ENCODE assay signal across 9 cellular contexts in the genomic region with DNA sequence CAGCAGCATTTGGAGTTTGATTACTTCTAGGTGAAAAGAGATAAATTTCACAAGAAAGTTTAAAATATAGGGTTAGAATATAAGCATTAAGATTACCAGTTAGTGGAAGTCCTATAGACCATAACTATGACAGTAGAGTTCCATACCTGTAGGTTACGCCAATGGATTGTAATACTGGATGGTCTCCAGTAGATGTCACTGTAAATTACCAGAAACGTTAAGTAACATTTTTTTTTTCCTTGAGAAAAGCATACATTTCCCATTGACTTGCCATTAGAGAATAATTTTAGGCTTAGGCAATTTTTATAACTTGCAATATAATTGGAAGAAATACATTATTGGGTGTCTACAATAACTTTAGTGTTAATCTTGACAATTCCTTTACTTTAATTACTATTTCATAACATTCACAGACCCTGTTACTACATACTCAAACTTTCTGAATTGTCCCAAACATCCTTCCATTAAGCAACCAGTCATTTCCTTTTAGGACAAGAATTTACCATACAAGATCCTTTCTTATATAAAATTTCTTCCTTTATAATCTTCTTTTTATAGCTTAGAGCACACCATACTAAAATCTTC.
DNase-seq lines count a peak whose midpoint lies in the region; ATAC-seq and TF ChIP-seq lines count a peak whose summit lies in the region.
"Had no signal": no experiment of that assay in that cellular context is flagged by ENCODE, and none has a peak within 500 bp of the region (broad histone marks: within the 10 kb centered on the region; RNA-seq: fewer than 3 reads in every experiment).

No MANE protein-coding gene starts in this region.

- H3K27ac ChIP-seq in A673 (ENCODE audit: low read depth, low read length, poor library complexity, severe bottlenecking), result no peak overlapping the region
- no peak overlapping the region for H3K27ac ChIP-seq in PC-3 (ENCODE audit: low read length)
- H3K27ac ChIP-seq in gastroesophageal sphincter, result no peak overlapping the region

- H3K4me1 ChIP-seq in A673 (ENCODE audit: insufficient read depth, low read length, poor library complexity, severe bottlenecking) (no peaks in the 10 kb centered on the region), PC-3 (ENCODE audit: insufficient read depth, low read length) (peaks cover 2% of the 10 kb centered on the region; the same call in 1 of the 2 replicates), gastroesophageal sphincter (no peaks in the 10 kb centered on the region)

- no peak for TF ChIP-seq EP300 in gastroesophageal sphincter (IDR thresholded peaks at IDR 0.05)

- no peak for TF ChIP-seq POLR2A in gastroesophageal sphincter (IDR thresholded peaks at IDR 0.05)

- H3K9ac ChIP-seq in PC-3 (ENCODE audit: low read length), result no peak overlapping the region

- no peaks in the 10 kb centered on the region for H3K9me2 ChIP-seq in PC-3 (replicated peaks; ENCODE audit: low read length)

- no peaks in the 10 kb centered on the region for H3K27me3 ChIP-seq in A673 (replicated peaks; ENCODE audit: insufficient read depth, low read depth, low read length, poor library complexity)
- no peaks in the 10 kb centered on the region for H3K27me3 ChIP-seq in PC-3 (ENCODE audit: low read length)
- no peaks in the 10 kb centered on the region for H3K27me3 ChIP-seq in gastroesophageal sphincter

- no peaks in the 10 kb centered on the region for H3K27me3 Mint-ChIP-seq in activated CD4-positive, alpha-beta T cell treated with anti-CD3 and anti-CD28 coated beads for 36 hours

- 3 to 8% methylated on average over 2 of the region's 2 CpGs for WGBS in gastroesophageal sphincter (ENCODE audit: low coverage in 1 of 2), 2 donors

- BruUV-seq in A673 (replicated peaks; lab: Mats Ljungman, UMichigan) (no TSS peak), PC-3 (replicated peaks; lab: Mats Ljungman, UMichigan) (no TSS peak)

- H3K4me1 Mint-ChIP-seq in activated CD4-positive, alpha-beta T cell treated with anti-CD3 and anti-CD28 coated beads for 36 hours, result no peaks in the 10 kb centered on the region

- TF ChIP-seq CTCF in A673 (conservative IDR thresholded peaks at IDR 0.05; ENCODE audit: low read depth, low read length), result peak; percentile 54
- TF ChIP-seq CTCF in GM13977 (IDR thresholded peaks at IDR 0.05; ENCODE audit: extremely low read depth, insufficient read depth, missing control alignments), result peak; percentile 62
- peak; percentile 82 for TF ChIP-seq CTCF in PC-3 (conservative IDR thresholded peaks at IDR 0.05; ENCODE audit: low read depth, low read length)
- peak in 2 of 4 experiments; percentile 36 to 54 for TF ChIP-seq CTCF in gastroesophageal sphincter (IDR thresholded peaks at IDR 0.05)

- H3K36me3 Mint-ChIP-seq in activated CD4-positive, alpha-beta T cell treated with anti-CD3 and anti-CD28 coated beads for 36 hours (ENCODE audit: low read depth), result no peaks in the 10 kb centered on the region

- DNase-seq in A673 (ENCODE audit: low spot score) (peak; percentile 20), GM13977 (ENCODE audit: low spot score) (peak; percentile 23), PC-3 (peak; percentile 81), foreskin melanocyte (peak; percentile 16), NCI-H187 (lab: John Stamatoyannopoulos, UW) (no peak)
- DNase-seq in activated CD4-positive, alpha-beta T cell treated with anti-CD3 and anti-CD28 coated beads for 36 hours, result no peak

- ATAC-seq in HG03066 (IDR thresholded peaks at IDR 0.05; ENCODE audit: low read depth, unreplicated experiment) (peak; percentile 59), PC-3 (peak; percentile 52), gastroesophageal sphincter (no peak)
- ATAC-seq in activated CD4-positive, alpha-beta T cell treated with anti-CD3 and anti-CD28 coated beads for 36 hours, result no peak

- H3K36me3 ChIP-seq in A673 (ENCODE audit: insufficient read depth, low read length, poor library complexity, severe bottlenecking) (no peaks in the 10 kb centered on the region), PC-3 (ENCODE audit: low read depth, low read length) (no peaks in the 10 kb centered on the region), gastroesophageal sphincter (no peaks in the 10 kb centered on the region)
- H3K36me3 ChIP-seq: HAP-1 had no signal

- H2AFZ ChIP-seq in PC-3 (ENCODE audit: low read length), result no peak overlapping the region

- H3K4me3 ChIP-seq in A673 (ENCODE audit: low read depth, low read length, poor library complexity, severe bottlenecking), result no peak overlapping the region
- H3K4me3 ChIP-seq in PC-3 (ENCODE audit: low read length), result no peak overlapping the region
- H3K4me3 ChIP-seq in gastroesophageal sphincter, result no peak overlapping the region
- H3K4me3 ChIP-seq: HAP-1 had no signal

- H3K9me3 ChIP-seq in A673 (ENCODE audit: low read depth, low read length, poor library complexity, severe bottlenecking) (no peaks in the 10 kb centered on the region), PC-3 (ENCODE audit: low read length) (no peaks in the 10 kb centered on the region), gastroesophageal sphincter (no peaks in the 10 kb centered on the region)
- H3K9me3 ChIP-seq: HAP-1 had no signal

- intact Hi-C loops in A673 (cut with micrococcal nuclease; ENCODE audit: unreplicated experiment), result no loop called here
- intact Hi-C loops in PC-3 (cut with micrococcal nuclease), result loop anchor here (10.0 kb wide), 1 partner anchor 291 kb away; no protein-coding TSS in a partner anchor
- intact Hi-C loops in activated CD4-positive, alpha-beta T cell treated with anti-CD3 and anti-CD28 coated beads for 36 hours (cut with DNase I, micrococcal nuclease), result no loop called here

- in situ Hi-C loops in GM13977 (cut with MboI; ENCODE audit: low pct_unique_long_range_greater_than_20kb, low sequenced_read_pairs, unreplicated experiment), result no loop called here

- no peaks in the 10 kb centered on the region for H3K9me3 Mint-ChIP-seq in activated CD4-positive, alpha-beta T cell treated with anti-CD3 and anti-CD28 coated beads for 36 hours (ENCODE audit: low read depth)

- POLR2A ChIA-PET in A673 (lab: Charles Lee; ENCODE audit: low non-redundant PET) (no interaction called here), PC-3 (lab: Charles Lee; ENCODE audit: unreplicated experiment) (no interaction called here)
- POLR2A ChIA-PET in activated CD4-positive, alpha-beta T cell treated with anti-CD3 and anti-CD28 coated beads for 36 hours (lab: Charles Lee), result no interaction called here

- no peaks in the 10 kb centered on the region for H4K20me1 ChIP-seq in PC-3 (ENCODE audit: low read length)

- H3K27ac Mint-ChIP-seq in activated CD4-positive, alpha-beta T cell treated with anti-CD3 and anti-CD28 coated beads for 36 hours, result no peak overlapping the region

- no peak overlapping the region for H3K4me3 Mint-ChIP-seq in activated CD4-positive, alpha-beta T cell treated with anti-CD3 and anti-CD28 coated beads for 36 hours

- H3F3A ChIP-seq in PC-3 (ENCODE audit: low read length, unreplicated experiment), result no peaks in the 10 kb centered on the region

- H3K4me2 ChIP-seq in PC-3 (ENCODE audit: low read length), result no peak overlapping the region

- H3K79me2 ChIP-seq in PC-3 (ENCODE audit: low read length), result no peaks in the 10 kb centered on the region

- CTCF ChIA-PET in A673 (lab: Charles Lee), result no interaction called here
- CTCF ChIA-PET in PC-3 (lab: Charles Lee), result no interaction called here
- CTCF ChIA-PET in activated CD4-positive, alpha-beta T cell treated with anti-CD3 and anti-CD28 coated beads for 36 hours (lab: Charles Lee), result interaction anchor here (0.6 to 0.7 kb wide), 2 partner anchors 10 to 92 kb away, joined by 3 read pairs; no protein-coding TSS in a partner anchor

Comparison
In these comparisons a context has a peak if more than half of its experiments do, and no peak if none do; other contexts are left out.
1. DNase-seq: peak in A673 (single experiment), GM13977 (single experiment), PC-3 (single experiment) and foreskin melanocyte (single experiment); none in activated CD4-positive, alpha-beta T cell treated with anti-CD3 and anti-CD28 coated beads for 36 hours (single experiment) and NCI-H187 (0 of 2).
2. ATAC-seq: peak in HG03066 (single experiment) and PC-3 (single experiment); none in activated CD4-positive, alpha-beta T cell treated with anti-CD3 and anti-CD28 coated beads for 36 hours (single experiment) and gastroesophageal sphincter (single experiment).